In genomic region chr6:14046476-14047068, GRCh38 we compare ENCODE assay signal across 9 cellular contexts.
A peak's percentile ranks its signal among the peaks of the same experiment; 100 is the strongest.
DNase-seq lines count a peak whose midpoint lies in the region; ATAC-seq and TF ChIP-seq lines count a peak whose summit lies in the region.
"Had no signal": no experiment of that assay in that cellular context is flagged by ENCODE, and none has a peak within 500 bp of the region (broad histone marks: within the 10 kb centered on the region; RNA-seq: fewer than 3 reads in every experiment).

No MANE protein-coding gene starts in this region.

- no peak overlapping the region for H3K27ac Mint-ChIP-seq in activated CD8-positive, alpha-beta memory T cell treated with anti-CD3 and anti-CD28 coated beads, Interleukin-2, amount 10 ng/mL, durations not matched to agents 7 days and 5 days
- no peak overlapping the region for H3K27ac Mint-ChIP-seq in progenitor cell of endocrine pancreas

- H3K79me2 ChIP-seq in GM23248 (ENCODE audit: insufficient read depth): no peaks in the 10 kb centered on the region

- no peaks in the 10 kb centered on the region for H3K36me3 Mint-ChIP-seq in activated CD8-positive, alpha-beta memory T cell treated with anti-CD3 and anti-CD28 coated beads, Interleukin-2, amount 10 ng/mL, durations not matched to agents 7 days and 5 days
- H3K36me3 Mint-ChIP-seq in progenitor cell of endocrine pancreas (ENCODE audit: insufficient read depth): no peaks in the 10 kb centered on the region

- H3K4me2 ChIP-seq in GM23248 (ENCODE audit: unreplicated experiment): no peak overlapping the region

- 23 to 28% methylated on average over 8 of the region's 8 CpGs for WGBS in GM23248 (ENCODE audit: low coverage in 1 of 2, low lambda C conversion rate in 2 of 2, missing lambda C conversion rate in 2 of 2), 2 experiments

- H3K27ac ChIP-seq in GM23248 (no peak overlapping the region), gastrocnemius medialis (no peak overlapping the region)
- H3K27ac ChIP-seq: skin epidermis had no signal

- CTCF ChIA-PET in activated CD8-positive, alpha-beta memory T cell treated with anti-CD3 and anti-CD28 coated beads, Interleukin-2, amount 10 ng/mL, durations not matched to agents 7 days and 5 days (lab: Charles Lee): interaction anchor here (0.7 to 2.5 kb wide), 24 partner anchors 9 to 922 kb away, joined by 3 to 20 read pairs (median 4); partner anchors contain the start of gene RNF182

- H3K9me3 ChIP-seq in GM23248 (ENCODE audit: low read depth) (no peaks in the 10 kb centered on the region), gastrocnemius medialis (no peaks in the 10 kb centered on the region)

- H3K9ac ChIP-seq in GM23248: no peak overlapping the region

- H2AFZ ChIP-seq in GM23248: no peak overlapping the region

- H3K9me3 Mint-ChIP-seq in activated CD8-positive, alpha-beta memory T cell treated with anti-CD3 and anti-CD28 coated beads, Interleukin-2, amount 10 ng/mL, durations not matched to agents 7 days and 5 days (ENCODE audit: low read depth): no peaks in the 10 kb centered on the region
- no peaks in the 10 kb centered on the region for H3K9me3 Mint-ChIP-seq in progenitor cell of endocrine pancreas (ENCODE audit: low read depth)

- in situ Hi-C loops in GM23248 (cut with MboI): no loop called here
- in situ Hi-C loops in gastrocnemius medialis (cut with MboI; ENCODE audit: low sequenced_read_pairs in 4 of 4): no loop called here

- H3K27me3 ChIP-seq in GM23248 (replicated peaks; ENCODE audit: insufficient read depth): no peaks in the 10 kb centered on the region
- peaks cover 0 to 7% (median 3%) of the 10 kb centered on the region in 3 donors for H3K27me3 ChIP-seq in gastrocnemius medialis

- H3F3A ChIP-seq in GM23248 (ENCODE audit: insufficient read depth): no peaks in the 10 kb centered on the region

- intact Hi-C loops in gastrocnemius medialis (cut with DNase I; ENCODE audit: low total_unique reads): loop anchor here (5.0 kb wide), 1 partner anchor 249 kb away; no protein-coding TSS in a partner anchor

- peak; percentile 89 for TF ChIP-seq CTCF in fibroblast of mammary gland (conservative IDR thresholded peaks at IDR 0.05; ENCODE audit: control insufficient read depth, insufficient read depth, low read depth, low read length)
- TF ChIP-seq CTCF in progenitor cell of endocrine pancreas (IDR thresholded peaks at IDR 0.05; ENCODE audit: unreplicated experiment): peak; percentile 68
- peak in 2 of 5 experiments; percentile 21 to 32 for TF ChIP-seq CTCF in gastrocnemius medialis (IDR thresholded peaks at IDR 0.05 in 4 of 5, conservative IDR thresholded peaks at IDR 0.05 in 1 of 5)

- no peak overlapping the region for H3K4me3 Mint-ChIP-seq in activated CD8-positive, alpha-beta memory T cell treated with anti-CD3 and anti-CD28 coated beads, Interleukin-2, amount 10 ng/mL, durations not matched to agents 7 days and 5 days
- no peak overlapping the region for H3K4me3 Mint-ChIP-seq in progenitor cell of endocrine pancreas (ENCODE audit: low read depth)

- no peak for TF ChIP-seq POLR2A in gastrocnemius medialis (IDR thresholded peaks at IDR 0.05)

- 0 out of 2 replicates have a peak, but pooled peaks cover 3% of the 10 kb centered on the region for H3K4me1 ChIP-seq in GM23248 (ENCODE audit: insufficient read depth)
- no peaks in the 10 kb centered on the region for H3K4me1 ChIP-seq in gastrocnemius medialis

- H3K9me2 ChIP-seq in GM23248 (ENCODE audit: insufficient read depth): no peaks in the 10 kb centered on the region

- DNase-seq in D341Med (ENCODE audit: low spot score): peak; percentile 79
- DNase-seq in GM23248: peak; percentile 79
- DNase-seq in NCI-H460 (ENCODE audit: extremely low read depth, low read depth): peak; percentile 38
- DNase-seq in activated CD8-positive, alpha-beta memory T cell treated with anti-CD3 and anti-CD28 coated beads, Interleukin-2, amount 10 ng/mL, durations not matched to agents 7 days and 5 days: peak; percentile 61
- DNase-seq in fibroblast of mammary gland (ENCODE audit: low read depth): peak; percentile 61
- no peak for DNase-seq in progenitor cell of endocrine pancreas (ENCODE audit: low spot score, unreplicated experiment)
- no peak for DNase-seq in gastrocnemius medialis
- no peak for DNase-seq in activated CD4-positive, CD25-positive, alpha-beta regulatory T cell treated with anti-CD3 and anti-CD28 coated beads, Interleukin-2, amount 50 U/mL, for 72 hours

- H4K20me1 ChIP-seq in GM23248 (ENCODE audit: insufficient read depth): no peaks in the 10 kb centered on the region

- H3K36me3 ChIP-seq in GM23248 (ENCODE audit: low read depth): no peaks in the 10 kb centered on the region
- H3K36me3 ChIP-seq in gastrocnemius medialis: no peaks in the 10 kb centered on the region

- no peaks in the 10 kb centered on the region for H3K4me1 Mint-ChIP-seq in activated CD8-positive, alpha-beta memory T cell treated with anti-CD3 and anti-CD28 coated beads, Interleukin-2, amount 10 ng/mL, durations not matched to agents 7 days and 5 days
- peaks cover 3% of the 10 kb centered on the region for H3K4me1 Mint-ChIP-seq in progenitor cell of endocrine pancreas (ENCODE audit: low read depth)

- ATAC-seq in activated CD8-positive, alpha-beta memory T cell treated with anti-CD3 and anti-CD28 coated beads, Interleukin-2, amount 10 ng/mL, durations not matched to agents 7 days and 5 days: peak; percentile 72
- ATAC-seq in gastrocnemius medialis: no peak

- H3K27me3 Mint-ChIP-seq in activated CD8-positive, alpha-beta memory T cell treated with anti-CD3 and anti-CD28 coated beads, Interleukin-2, amount 10 ng/mL, durations not matched to agents 7 days and 5 days: peaks cover 45% of the 10 kb centered on the region
- peaks cover 34% of the 10 kb centered on the region for H3K27me3 Mint-ChIP-seq in progenitor cell of endocrine pancreas

- no peak overlapping the region for H3K4me3 ChIP-seq in GM23248
- no peak overlapping the region for H3K4me3 ChIP-seq in fibroblast of mammary gland (ENCODE audit: control insufficient read depth, low read depth, low read length)
- no peak overlapping the region for H3K4me3 ChIP-seq in gastrocnemius medialis
- H3K4me3 ChIP-seq: skin epidermis had no signal

Comparison
In these comparisons a context has a peak if more than half of its experiments do, and no peak if none do; other contexts are left out.
1. DNase-seq: peak in D341Med (single experiment), GM23248 (single experiment), NCI-H460 (single experiment), activated CD8-positive, alpha-beta memory T cell treated with anti-CD3 and anti-CD28 coated beads, Interleukin-2, amount 10 ng/mL, durations not matched to agents 7 days and 5 days (single experiment) and fibroblast of mammary gland (single experiment); none in progenitor cell of endocrine pancreas (single experiment), gastrocnemius medialis (0 of 2) and activated CD4-positive, CD25-positive, alpha-beta regulatory T cell treated with anti-CD3 and anti-CD28 coated beads, Interleukin-2, amount 50 U/mL, for 72 hours (single experiment).